In the genomic region with DNA sequence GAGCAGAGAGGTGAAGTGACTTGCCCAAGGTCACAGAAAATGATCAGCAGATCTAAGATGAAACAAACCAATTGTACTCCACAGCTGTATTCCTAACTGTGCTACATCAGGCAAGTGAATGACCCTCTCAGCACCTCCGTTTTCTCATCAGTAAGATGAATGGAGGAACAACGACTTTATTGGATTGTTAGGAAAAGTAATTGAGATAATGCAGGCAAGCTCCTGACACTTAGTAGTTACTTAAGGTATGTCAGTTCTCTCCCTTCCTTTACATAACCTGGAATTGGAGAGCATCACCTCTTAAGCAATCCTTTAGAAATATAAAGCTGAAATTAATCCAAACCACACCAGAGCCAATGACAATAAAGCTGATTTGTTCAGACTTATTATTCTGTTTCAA, we compare ENCODE assay signal across 22 cellular contexts.
DNase-seq lines count a peak whose midpoint lies in the region; ATAC-seq and TF ChIP-seq lines count a peak whose summit lies in the region.
"Had no signal": no experiment of that assay in that cellular context is flagged by ENCODE, and none has a peak within 500 bp of the region (broad histone marks: within the 10 kb centered on the region; RNA-seq: fewer than 3 reads in every experiment).

No MANE protein-coding gene starts in this region.

- ATAC-seq in GM18909 (IDR thresholded peaks at IDR 0.05; ENCODE audit: poor library complexity, unreplicated experiment) (no peak), HG02571 (IDR thresholded peaks at IDR 0.05; ENCODE audit: unreplicated experiment) (no peak)
- ATAC-seq: activated CD8-positive, alpha-beta memory T cell treated with anti-CD3 and anti-CD28 coated beads, Interleukin-2, amount 10 ng/mL, durations not matched to agents 7 days and 5 days; GM12878; HCT116; K562; T-helper 17 cell had no signal

- H3K27me3 ChIP-seq in brain microvascular endothelial cell (replicated peaks) (no peaks in the 10 kb centered on the region), thymus (ENCODE audit: control insufficient read depth, insufficient read depth) (no peaks in the 10 kb centered on the region)
- H3K27me3 ChIP-seq: body of pancreas, MG63 had no signal

- H3K4me1 Mint-ChIP-seq in HFFc6 (ENCODE audit: low read depth) (peaks cover 39% of the 10 kb centered on the region), nephron (peaks cover 40% of the 10 kb centered on the region)
- no peaks in the 10 kb centered on the region for H3K4me1 Mint-ChIP-seq in activated T-helper 1 cell treated with anti-CD3 and anti-CD28 coated beads, Interleukin-12 subunit alpha, Interleukin-12 subunit beta, Interleukin-2, Interleukin-4 antibody, amounts not matched to agents 30 ng/mL and 10 ng/mL and 1 ng/mL, durations not matched to agents 14 hours and 24 hours and 36 hours (ENCODE audit: low read depth)
- H3K4me1 Mint-ChIP-seq: activated CD4-positive, alpha-beta T cell treated with anti-CD3 and anti-CD28 coated beads, Interleukin-2, amount 10 ng/mL, durations not matched to agents 24 days and 14 days; activated CD8-positive, alpha-beta memory T cell treated with anti-CD3 and anti-CD28 coated beads, Interleukin-2, amount 10 ng/mL, durations not matched to agents 7 days and 5 days had no signal

- in situ Hi-C loops in brain microvascular endothelial cell (cut with HindIII; ENCODE audit: low pct_ligation_motif_present, low sequenced_read_pairs) = no loop called here

- no peak for DNase-seq in HFFc6
- DNase-seq in brain microvascular endothelial cell = no peak
- DNase-seq in activated T-helper 1 cell treated with anti-CD3 and anti-CD28 coated beads, Interleukin-12 subunit alpha, Interleukin-12 subunit beta, Interleukin-2, Interleukin-4 antibody, amounts not matched to agents 30 ng/mL and 10 ng/mL and 1 ng/mL, durations not matched to agents 14 hours and 24 hours and 36 hours (ENCODE audit: low spot score) = no peak
- DNase-seq: activated CD4-positive, alpha-beta T cell treated with anti-CD3 and anti-CD28 coated beads, Interleukin-2, amount 10 ng/mL, durations not matched to agents 24 days and 14 days; activated CD8-positive, alpha-beta memory T cell treated with anti-CD3 and anti-CD28 coated beads, Interleukin-2, amount 10 ng/mL, durations not matched to agents 7 days and 5 days; CD4-positive, alpha-beta memory T cell; endodermal cell; NCI-H2081 treated with DMSO at 0.1 percent for 48 hours; NK-92 treated with Interleukin-12 subunit alpha and Interleukin-12 subunit beta, amount 100 ng/mL, for 24 hours; retina; T-helper 17 cell had no signal

- no peaks in the 10 kb centered on the region for H3K9me3 ChIP-seq in thymus (ENCODE audit: control insufficient read depth)
- H3K9me3 ChIP-seq: body of pancreas, MG63 had no signal

- H3K4me3 Mint-ChIP-seq in HFFc6 = peak overlapping the region; percentile 41; the same call in 1 of the 2 replicates
- H3K4me3 Mint-ChIP-seq in nephron = peak overlapping the region in 1 of 3 experiments; percentile 43
- no peak overlapping the region for H3K4me3 Mint-ChIP-seq in activated T-helper 1 cell treated with anti-CD3 and anti-CD28 coated beads, Interleukin-12 subunit alpha, Interleukin-12 subunit beta, Interleukin-2, Interleukin-4 antibody, amounts not matched to agents 30 ng/mL and 10 ng/mL and 1 ng/mL, durations not matched to agents 14 hours and 24 hours and 36 hours
- H3K4me3 Mint-ChIP-seq: activated CD4-positive, alpha-beta T cell treated with anti-CD3 and anti-CD28 coated beads, Interleukin-2, amount 10 ng/mL, durations not matched to agents 24 days and 14 days; activated CD8-positive, alpha-beta memory T cell treated with anti-CD3 and anti-CD28 coated beads, Interleukin-2, amount 10 ng/mL, durations not matched to agents 7 days and 5 days; activated naive CD8-positive, alpha-beta T cell; CD4-positive, alpha-beta memory T cell; endodermal cell; neural crest cell; T-helper 17 cell had no signal

- 92% methylated on average over 2 of the region's 2 CpGs for WGBS in thymus

- H3K27ac ChIP-seq in brain microvascular endothelial cell (peak overlapping the region; percentile 51), thymus (ENCODE audit: low read depth) (peak overlapping the region; percentile 5)

- H3K4me3 ChIP-seq in brain microvascular endothelial cell (ENCODE audit: low read depth, low read length) (no peak overlapping the region), thymus (ENCODE audit: low read length) (no peak overlapping the region)
- H3K4me3 ChIP-seq: body of pancreas, GM12878, K562, MG63 had no signal

- no peaks in the 10 kb centered on the region for H3K4me1 ChIP-seq in thymus (ENCODE audit: control insufficient read depth, insufficient read depth, low read length)

- peak overlapping the region; percentile 62; the same call in 1 of the 2 replicates for H3K27ac Mint-ChIP-seq in HFFc6
- H3K27ac Mint-ChIP-seq in nephron = peak overlapping the region; percentile 81 to 92 (median 83)
- H3K27ac Mint-ChIP-seq in activated T-helper 1 cell treated with anti-CD3 and anti-CD28 coated beads, Interleukin-12 subunit alpha, Interleukin-12 subunit beta, Interleukin-2, Interleukin-4 antibody, amounts not matched to agents 30 ng/mL and 10 ng/mL and 1 ng/mL, durations not matched to agents 14 hours and 24 hours and 36 hours = no peak overlapping the region
- H3K27ac Mint-ChIP-seq: activated CD4-positive, alpha-beta T cell treated with anti-CD3 and anti-CD28 coated beads, Interleukin-2, amount 10 ng/mL, durations not matched to agents 24 days and 14 days; activated CD8-positive, alpha-beta memory T cell treated with anti-CD3 and anti-CD28 coated beads, Interleukin-2, amount 10 ng/mL, durations not matched to agents 7 days and 5 days; activated naive CD8-positive, alpha-beta T cell; CD4-positive, alpha-beta memory T cell; T-helper 17 cell had no signal

- H3K36me3 Mint-ChIP-seq in HFFc6 (ENCODE audit: low read depth) (no peaks in the 10 kb centered on the region), nephron (ENCODE audit: low read depth) (no peaks in the 10 kb centered on the region)
- no peaks in the 10 kb centered on the region for H3K36me3 Mint-ChIP-seq in activated T-helper 1 cell treated with anti-CD3 and anti-CD28 coated beads, Interleukin-12 subunit alpha, Interleukin-12 subunit beta, Interleukin-2, Interleukin-4 antibody, amounts not matched to agents 30 ng/mL and 10 ng/mL and 1 ng/mL, durations not matched to agents 14 hours and 24 hours and 36 hours (ENCODE audit: low read depth)
- H3K36me3 Mint-ChIP-seq: activated CD8-positive, alpha-beta memory T cell treated with anti-CD3 and anti-CD28 coated beads, Interleukin-2, amount 10 ng/mL, durations not matched to agents 7 days and 5 days; CD4-positive, alpha-beta memory T cell had no signal

- H3K9me3 Mint-ChIP-seq in HFFc6 (no peaks in the 10 kb centered on the region), nephron (peaks cover 11% of the 10 kb centered on the region)
- peaks cover 3% of the 10 kb centered on the region for H3K9me3 Mint-ChIP-seq in activated T-helper 1 cell treated with anti-CD3 and anti-CD28 coated beads, Interleukin-12 subunit alpha, Interleukin-12 subunit beta, Interleukin-2, Interleukin-4 antibody, amounts not matched to agents 30 ng/mL and 10 ng/mL and 1 ng/mL, durations not matched to agents 14 hours and 24 hours and 36 hours
- H3K9me3 Mint-ChIP-seq: activated CD4-positive, alpha-beta T cell treated with anti-CD3 and anti-CD28 coated beads, Interleukin-2, amount 10 ng/mL, durations not matched to agents 24 days and 14 days had no signal

- intact Hi-C loops in activated T-helper 1 cell treated with anti-CD3 and anti-CD28 coated beads, Interleukin-12 subunit alpha, Interleukin-12 subunit beta, Interleukin-2, Interleukin-4 antibody, amounts not matched to agents 30 ng/mL and 10 ng/mL and 1 ng/mL, durations not matched to agents 14 hours and 24 hours and 36 hours (cut with micrococcal nuclease) = no loop called here

- H3K36me3 ChIP-seq in brain microvascular endothelial cell (replicated peaks) = no peaks in the 10 kb centered on the region
- H3K36me3 ChIP-seq in thymus (ENCODE audit: control insufficient read depth, insufficient read depth) = no peaks in the 10 kb centered on the region
- H3K36me3 ChIP-seq: MG63 had no signal

- H3K27me3 Mint-ChIP-seq in HFFc6 (ENCODE audit: insufficient read depth) = no peaks in the 10 kb centered on the region
- no peaks in the 10 kb centered on the region for H3K27me3 Mint-ChIP-seq in nephron (ENCODE audit: low read depth)
- H3K27me3 Mint-ChIP-seq in activated T-helper 1 cell treated with anti-CD3 and anti-CD28 coated beads, Interleukin-12 subunit alpha, Interleukin-12 subunit beta, Interleukin-2, Interleukin-4 antibody, amounts not matched to agents 30 ng/mL and 10 ng/mL and 1 ng/mL, durations not matched to agents 14 hours and 24 hours and 36 hours (ENCODE audit: insufficient read depth) = no peaks in the 10 kb centered on the region
- H3K27me3 Mint-ChIP-seq: activated CD4-positive, alpha-beta T cell treated with anti-CD3 and anti-CD28 coated beads, Interleukin-2, amount 10 ng/mL, durations not matched to agents 24 days and 14 days; activated CD8-positive, alpha-beta memory T cell treated with anti-CD3 and anti-CD28 coated beads, Interleukin-2, amount 10 ng/mL, durations not matched to agents 7 days and 5 days; activated naive CD8-positive, alpha-beta T cell had no signal

- TF ChIP-seq CTCF in HFFc6 (IDR thresholded peaks at IDR 0.05) (no peak), brain microvascular endothelial cell (IDR thresholded peaks at IDR 0.05; ENCODE audit: low read depth, low read length, missing control alignments) (no peak), nephron (IDR thresholded peaks at IDR 0.05; ENCODE audit: unreplicated experiment in 3 of 3) (no peak)
